In the genomic region with DNA sequence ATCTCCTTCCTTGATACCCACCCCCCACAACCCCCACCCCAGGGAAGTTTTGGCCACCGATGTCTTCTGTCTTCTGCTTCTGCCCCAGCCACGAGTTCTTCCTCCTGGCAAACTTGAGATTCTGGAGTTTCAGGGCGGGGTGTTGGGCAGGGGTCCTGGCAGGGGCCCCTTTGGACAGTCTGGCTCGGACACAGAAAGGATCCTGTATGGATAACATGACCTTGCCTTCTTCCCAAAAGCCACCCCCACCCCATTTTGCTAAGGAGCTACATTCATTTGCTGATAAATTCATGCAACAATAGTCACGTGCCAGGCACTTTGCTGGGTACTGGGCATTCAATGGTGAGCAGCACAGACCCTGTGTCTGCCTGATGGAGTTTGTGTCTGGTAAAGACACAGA, we compare ENCODE assay signal across 1 cellular context.
TF ChIP-seq lines count a peak whose summit lies in the region.

No MANE protein-coding gene starts in this region.

TF ChIP-seq in A549, 52 proteins besides CTCF, POLR2A, EP300 and RAD21 (continued from another document):
- TF ChIP-seq SREBF2 (IDR thresholded peaks at IDR 0.05) (no peak), NFE2L2 (conservative IDR thresholded peaks at IDR 0.05; ENCODE audit: low read length) (no peak)
- TF ChIP-seq, protein P1, sequence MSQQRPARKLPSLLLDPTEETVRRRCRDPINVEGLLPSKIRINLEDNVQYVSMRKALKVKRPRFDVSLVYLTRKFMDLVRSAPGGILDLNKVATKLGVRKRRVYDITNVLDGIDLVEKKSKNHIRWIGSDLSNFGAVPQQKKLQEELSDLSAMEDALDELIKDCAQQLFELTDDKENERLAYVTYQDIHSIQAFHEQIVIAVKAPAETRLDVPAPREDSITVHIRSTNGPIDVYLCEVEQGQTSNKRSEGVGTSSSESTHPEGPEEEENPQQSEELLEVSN (IDR thresholded peaks at IDR 0.05; ENCODE audit: borderline replicate concordance, low read depth): no peak
